ENCODE assay signal across 21 cellular contexts in genomic region chr3:346186-346585, GRCh38.
"Had no signal": no experiment of that assay in that cellular context is flagged by ENCODE, and none has a peak within 500 bp of the region (broad histone marks: within the 10 kb centered on the region; RNA-seq: fewer than 3 reads in every experiment).

No MANE protein-coding gene starts in this region.

- H3K36me3 Mint-ChIP-seq: activated naive CD4-positive, alpha-beta T cell treated with anti-CD3 and anti-CD28 coated beads, Interleukin-2, amount 50 U/mL, for 72 hours; natural killer cell treated with Interleukin-12 subunit alpha and Interleukin-12 subunit beta and Interleukin-15 and Interleukin-18, amount 100 ng/mL, for 72 hours; T-cell had no signal

- ATAC-seq: activated CD4-positive, CD25-positive, alpha-beta regulatory T cell treated with anti-CD3 and anti-CD28 coated beads, Interleukin-2, amount 50 U/mL, for 24 hours; activated CD8-positive, alpha-beta T cell treated with anti-CD3 and anti-CD28 coated beads, Interleukin-2, amount 10 ng/mL, durations not matched to agents 7 days and 5 days; activated naive CD4-positive, alpha-beta T cell treated with anti-CD3 and anti-CD28 coated beads, Interleukin-2, amount 50 U/mL, for 72 hours; gastrocnemius medialis; left ventricle myocardium superior; natural killer cell treated with Interleukin-12 subunit alpha and Interleukin-12 subunit beta and Interleukin-15 and Interleukin-18, amount 100 ng/mL, for 72 hours; T-cell; upper lobe of right lung had no signal

- H3K4me3 Mint-ChIP-seq: activated CD4-positive, alpha-beta T cell treated with anti-CD3 and anti-CD28 coated beads, Interleukin-2, amount 10 ng/mL, durations not matched to agents 7 days and 5 days; activated CD8-positive, alpha-beta T cell treated with anti-CD3 and anti-CD28 coated beads, Interleukin-2, amount 10 ng/mL, durations not matched to agents 7 days and 5 days; activated T-helper 1 cell treated with anti-CD3 and anti-CD28 coated beads, Interleukin-12 subunit alpha, Interleukin-12 subunit beta, Interleukin-2, Interleukin-4 antibody, amounts not matched to agents 30 ng/mL and 10 ng/mL and 1 ng/mL, durations not matched to agents 14 hours and 24 hours and 36 hours; natural killer cell treated with Interleukin-12 subunit alpha and Interleukin-12 subunit beta and Interleukin-15 and Interleukin-18, amount 100 ng/mL, for 72 hours; T-cell; T-helper 2 cell treated with Interferon-gamma antibody and Interleukin-4, amounts not matched to agents 5 μg/mL and 100 μg/mL, for 36 hours had no signal

- H3K27ac Mint-ChIP-seq: activated CD4-positive, alpha-beta T cell treated with anti-CD3 and anti-CD28 coated beads, Interleukin-2, amount 10 ng/mL, durations not matched to agents 7 days and 5 days; activated CD8-positive, alpha-beta T cell treated with anti-CD3 and anti-CD28 coated beads, Interleukin-2, amount 10 ng/mL, durations not matched to agents 7 days and 5 days; activated naive CD4-positive, alpha-beta T cell treated with anti-CD3 and anti-CD28 coated beads, Interleukin-2, amount 50 U/mL, for 72 hours; activated T-helper 1 cell treated with anti-CD3 and anti-CD28 coated beads, Interleukin-12 subunit alpha, Interleukin-12 subunit beta, Interleukin-2, Interleukin-4 antibody, amounts not matched to agents 30 ng/mL and 10 ng/mL and 1 ng/mL, durations not matched to agents 14 hours and 24 hours and 36 hours; natural killer cell treated with Interleukin-12 subunit alpha and Interleukin-12 subunit beta and Interleukin-15 and Interleukin-18, amount 100 ng/mL, for 72 hours; progenitor cell of endocrine pancreas; T-cell; T-helper 2 cell treated with Interferon-gamma antibody and Interleukin-4, amounts not matched to agents 5 μg/mL and 100 μg/mL, for 36 hours had no signal

- H3K4me3 ChIP-seq: coronary artery, gastrocnemius medialis, spleen, upper lobe of right lung had no signal

- H3K9me3 ChIP-seq: gastrocnemius medialis, spleen, upper lobe of right lung had no signal

- H3K27me3 ChIP-seq: gastrocnemius medialis, spleen, upper lobe of right lung had no signal

- H3K27ac ChIP-seq: coronary artery, gastrocnemius medialis, spleen, upper lobe of right lung, VCaP had no signal

- H3K4me1 Mint-ChIP-seq: activated CD4-positive, alpha-beta T cell treated with anti-CD3 and anti-CD28 coated beads, Interleukin-2, amount 10 ng/mL, durations not matched to agents 7 days and 5 days; T-cell had no signal

- H3K36me3 ChIP-seq: gastrocnemius medialis, spleen, upper lobe of right lung had no signal

- H3K27me3 Mint-ChIP-seq: activated CD4-positive, alpha-beta T cell treated with anti-CD3 and anti-CD28 coated beads, Interleukin-2, amount 10 ng/mL, durations not matched to agents 7 days and 5 days; natural killer cell treated with Interleukin-12 subunit alpha and Interleukin-12 subunit beta and Interleukin-15 and Interleukin-18, amount 100 ng/mL, for 72 hours; T-cell had no signal

- H3K4me1 ChIP-seq: gastrocnemius medialis, spleen, upper lobe of right lung had no signal

- DNase-seq: activated CD4-positive, alpha-beta T cell treated with anti-CD3 and anti-CD28 coated beads, Interleukin-2, amount 10 ng/mL, durations not matched to agents 7 days and 5 days; activated CD8-positive, alpha-beta T cell treated with anti-CD3 and anti-CD28 coated beads, Interleukin-2, amount 10 ng/mL, durations not matched to agents 7 days and 5 days; activated gamma-delta T cell; gastrocnemius medialis; hippocampal formation; kidney glomerular epithelial cell; left ventricle myocardium superior; midbrain; spleen; stimulated activated CD4-positive, alpha-beta T cell treated with anti-CD3 and anti-CD28 coated beads, Interleukin-4, amount 100 ng/mL, for 1 hour; stimulated activated naive CD4-positive, alpha-beta T cell treated with Interleukin-2 at 50 U/mL for 16 hours; T-cell; upper lobe of right lung had no signal

- H3K9me3 Mint-ChIP-seq: activated CD4-positive, alpha-beta T cell treated with anti-CD3 and anti-CD28 coated beads, Interleukin-2, amount 10 ng/mL, durations not matched to agents 7 days and 5 days; activated naive CD4-positive, alpha-beta T cell treated with anti-CD3 and anti-CD28 coated beads, Interleukin-2, amount 50 U/mL, for 72 hours; activated T-helper 1 cell treated with anti-CD3 and anti-CD28 coated beads, Interleukin-12 subunit alpha, Interleukin-12 subunit beta, Interleukin-2, Interleukin-4 antibody, amounts not matched to agents 30 ng/mL and 10 ng/mL and 1 ng/mL, durations not matched to agents 14 hours and 24 hours and 36 hours; natural killer cell treated with Interleukin-12 subunit alpha and Interleukin-12 subunit beta and Interleukin-15 and Interleukin-18, amount 100 ng/mL, for 72 hours; T-helper 2 cell treated with Interferon-gamma antibody and Interleukin-4, amounts not matched to agents 5 μg/mL and 100 μg/mL, for 36 hours had no signal
